Comparison of ENCODE assay signal across 1 cellular context in genomic region chr6:137973201-137973600, GRCh38.
TF ChIP-seq lines count a peak whose summit lies in the region.

No MANE protein-coding gene starts in this region.

TF ChIP-seq in HepG2, 621 proteins besides CTCF, POLR2A, EP300 and RAD21 (continued from another document):
- TF ChIP-seq SNAPC4 (CRISPR knock-in tag; IDR thresholded peaks at IDR 0.05) (no peak), DNMT3B (CRISPR knock-in tag; conservative IDR thresholded peaks at IDR 0.05) (no peak), TGIF2 (CRISPR knock-in tag; IDR thresholded peaks at IDR 0.05) (no peak)
